ENCODE assay signal across 8 cellular contexts in genomic region chr18:21111351-21112139, GRCh38. TPM values are rescaled to one million over a fixed set of nuclear protein-coding genes. Genes with fewer than 3 reads are reported as not detected.
DNase-seq lines count a peak whose midpoint lies in the region; ATAC-seq and TF ChIP-seq lines count a peak whose summit lies in the region.

Gene ROCK1 (minus strand): TSS chr18:21111813. CDS start chr18:21110910, 903 bp downstream.

- H3K27ac Mint-ChIP-seq in T-helper 17 cell (no peak within 1 kb of the TSS), progenitor cell of endocrine pancreas (peak within 1 kb of the TSS; percentile 99)

- peak within 1 kb of the TSS; percentile 96 for H3K4me3 ChIP-seq in left ventricle myocardium inferior
- H3K4me3 ChIP-seq in upper lobe of right lung: peak within 1 kb of the TSS; percentile 96

- H3K27me3 ChIP-seq in left ventricle myocardium inferior (ENCODE audit: low read depth) (no peaks in the 10 kb centered on the region), upper lobe of right lung (no peaks in the 10 kb centered on the region)

- H3K27ac ChIP-seq in left ventricle myocardium inferior (replicated peaks) (peak within 1 kb of the TSS; percentile 97), upper lobe of right lung (peak within 1 kb of the TSS; percentile 96)

- TF ChIP-seq CTCF in left ventricle myocardium inferior (IDR thresholded peaks at IDR 0.05; ENCODE audit: borderline replicate concordance) (no peak), progenitor cell of endocrine pancreas (IDR thresholded peaks at IDR 0.05; ENCODE audit: unreplicated experiment) (no peak), upper lobe of right lung (IDR thresholded peaks at IDR 0.05) (no peak)

- DNase-seq in NCI-H187 (lab: John Stamatoyannopoulos, UW) (peak; percentile 79 to 89), T-helper 17 cell (peak; percentile 98 to 99 (median 99)), amygdala (lab: John Stamatoyannopoulos, UW) (peak; percentile 70 to 99 (median 95)), left ventricle myocardium inferior (peak; percentile 99), progenitor cell of endocrine pancreas (ENCODE audit: low spot score, unreplicated experiment) (peak; percentile 98), upper lobe of right lung (peak; percentile 100)

- no peaks in the 10 kb centered on the region for H3K36me3 ChIP-seq in left ventricle myocardium inferior
- no peaks in the 10 kb centered on the region for H3K36me3 ChIP-seq in upper lobe of right lung

- H3K36me3 Mint-ChIP-seq in T-helper 17 cell (ENCODE audit: low read depth): peaks cover 4% of the 10 kb centered on the region
- no peaks in the 10 kb centered on the region for H3K36me3 Mint-ChIP-seq in progenitor cell of endocrine pancreas (ENCODE audit: insufficient read depth)

- H3K27me3 Mint-ChIP-seq in T-helper 17 cell: no peaks in the 10 kb centered on the region
- H3K27me3 Mint-ChIP-seq in progenitor cell of endocrine pancreas: no peaks in the 10 kb centered on the region

- intact Hi-C loops in left ventricle myocardium inferior (cut with micrococcal nuclease): no loop called here
- intact Hi-C loops in upper lobe of right lung (cut with DNase I): no loop called here

- ATAC-seq in GM18502 (IDR thresholded peaks at IDR 0.05; ENCODE audit: poor library complexity, unreplicated experiment): peak; percentile 94
- peak; percentile 92 for ATAC-seq in HG02943 (IDR thresholded peaks at IDR 0.05; ENCODE audit: low read depth, unreplicated experiment)
- ATAC-seq in T-helper 17 cell: peak; percentile 85
- ATAC-seq in upper lobe of right lung: peak; percentile 95

- peaks cover 4% of the 10 kb centered on the region for H3K9me3 Mint-ChIP-seq in progenitor cell of endocrine pancreas (ENCODE audit: low read depth)

- H3K4me3 Mint-ChIP-seq in T-helper 17 cell (peak within 1 kb of the TSS; percentile 99), progenitor cell of endocrine pancreas (ENCODE audit: low read depth) (no peak within 1 kb of the TSS)

- H3K4me1 Mint-ChIP-seq in T-helper 17 cell (peaks cover 9% of the 10 kb centered on the region), progenitor cell of endocrine pancreas (ENCODE audit: low read depth) (peaks cover 12% of the 10 kb centered on the region)

- H3K4me1 ChIP-seq in left ventricle myocardium inferior: peaks cover 63% of the 10 kb centered on the region
- H3K4me1 ChIP-seq in upper lobe of right lung: peaks cover 26% of the 10 kb centered on the region

- H3K9me3 ChIP-seq in T-helper 17 cell (ENCODE audit: control insufficient read depth, low read length, poor library complexity, severe bottlenecking): no peaks in the 10 kb centered on the region
- no peaks in the 10 kb centered on the region for H3K9me3 ChIP-seq in left ventricle myocardium inferior (replicated peaks)
- no peaks in the 10 kb centered on the region for H3K9me3 ChIP-seq in upper lobe of right lung

RNA-seq across cellular contexts. Expression of gene ROCK1, which starts in this region (rescaled TPM):
- total RNA-seq in T-helper 17 cell (100 to 1,000 TPM; 109 to 114 TPM), left ventricle myocardium inferior (34.9 TPM), progenitor cell of endocrine pancreas (59.4 and 62.0 TPM in 2 replicates), upper lobe of right lung (67.0 TPM)

Comparison
In these comparisons a context has a peak if more than half of its experiments do, and no peak if none do; other contexts are left out.
1. Peak in every context shown above with its lines: DNase-seq, ATAC-seq, H3K4me3 ChIP-seq and H3K27ac ChIP-seq.